Comparison of ENCODE assay signal across 25 cellular contexts in the genomic region with DNA sequence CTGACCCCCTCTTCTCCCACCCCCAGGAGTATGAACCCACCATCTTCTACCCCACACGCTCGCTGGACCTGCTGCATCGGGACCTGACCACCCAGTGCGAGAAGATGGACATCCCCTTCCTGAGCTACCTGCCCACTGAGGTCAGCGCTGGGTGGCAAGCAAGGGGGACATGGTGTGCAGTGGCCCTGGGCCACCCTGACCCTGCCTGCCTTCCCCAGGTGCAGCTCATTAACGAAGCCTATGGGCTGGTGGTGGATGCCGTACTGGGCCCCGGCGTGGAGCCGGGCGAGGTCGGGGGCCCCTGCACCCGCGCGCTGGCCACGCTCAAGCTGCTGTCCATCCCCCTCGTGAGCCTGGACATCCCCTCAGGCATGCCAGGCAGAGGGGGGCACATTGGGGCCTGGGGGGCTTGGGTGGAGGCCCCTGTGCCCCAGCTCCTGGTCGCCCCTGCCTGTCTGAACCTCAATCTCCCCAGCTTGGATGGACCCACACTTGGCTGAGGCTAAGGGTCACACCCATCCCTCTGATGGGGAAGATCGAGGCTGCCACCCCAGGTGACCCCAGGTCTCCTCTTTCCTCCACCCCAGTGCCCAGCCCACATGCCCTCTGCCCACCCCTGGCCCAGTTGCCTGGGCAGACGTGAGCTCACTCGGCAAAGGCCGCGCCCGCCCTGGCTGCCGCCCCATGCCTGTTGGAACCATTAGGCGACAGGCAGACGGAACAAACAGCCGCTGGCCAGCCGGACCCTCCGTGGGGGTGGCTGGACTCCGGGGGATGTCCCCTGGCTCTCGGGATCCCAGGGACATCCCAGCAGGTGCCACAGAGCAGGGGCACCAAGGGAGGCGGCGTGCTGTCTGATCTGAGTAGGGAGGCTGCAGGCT. TPM values are rescaled to one million over a fixed set of nuclear protein-coding genes. Genes with fewer than 3 reads are reported as not detected.
"Had no signal": no experiment of that assay in that cellular context is flagged by ENCODE, and none has a peak within 500 bp of the region (broad histone marks: within the 10 kb centered on the region; RNA-seq: fewer than 3 reads in every experiment).

No MANE protein-coding gene starts in this region.

- H3K36me3 Mint-ChIP-seq: natural killer cell treated with Interleukin-12 subunit alpha and Interleukin-12 subunit beta and Interleukin-15 and Interleukin-18, amount 100 ng/mL, for 72 hours; type B pancreatic cell had no signal

- ATAC-seq: foreskin keratinocyte; left cardiac atrium; natural killer cell treated with Interleukin-12 subunit alpha and Interleukin-12 subunit beta and Interleukin-15 and Interleukin-18, amount 100 ng/mL, for 72 hours; stimulated activated effector memory CD8-positive, alpha-beta T cell treated with anti-CD3 and anti-CD28 coated beads, Interleukin-12 subunit alpha, Interleukin-12 subunit beta, amount 100 ng/mL, for 72 hours; stimulated activated naive CD8-positive, alpha-beta T cell treated with anti-CD3 and anti-CD28 coated beads, Interleukin-15, Interleukin-2, amounts not matched to agents 100 U/mL and 50 U/mL, for 24 hours had no signal

- H3K4me3 Mint-ChIP-seq: endodermal cell; natural killer cell treated with Interleukin-12 subunit alpha and Interleukin-12 subunit beta and Interleukin-15 and Interleukin-18, amount 100 ng/mL, for 72 hours; stimulated activated effector memory CD8-positive, alpha-beta T cell treated with anti-CD3 and anti-CD28 coated beads, Interleukin-12 subunit alpha, Interleukin-12 subunit beta, amount 100 ng/mL, for 72 hours had no signal

- H3K27ac Mint-ChIP-seq: endodermal cell, type B pancreatic cell had no signal

- H3K4me3 ChIP-seq: coronary artery, left ventricle myocardium inferior, lung, ovary, right atrium auricular region, smooth muscle cell, suprapubic skin, thyroid gland had no signal

- H3K9me3 ChIP-seq: left ventricle myocardium inferior, ovary, right atrium auricular region, suprapubic skin, thyroid gland had no signal

- H3K4me2 ChIP-seq: smooth muscle cell had no signal

- H3K27me3 ChIP-seq: ovary, thyroid gland had no signal

- H3K4me1 ChIP-seq: foreskin keratinocyte had no signal

- H3K9me3 Mint-ChIP-seq: endodermal cell; natural killer cell treated with Interleukin-12 subunit alpha and Interleukin-12 subunit beta and Interleukin-15 and Interleukin-18, amount 100 ng/mL, for 72 hours; stimulated activated effector memory CD8-positive, alpha-beta T cell treated with anti-CD3 and anti-CD28 coated beads, Interleukin-12 subunit alpha, Interleukin-12 subunit beta, amount 100 ng/mL, for 72 hours; type B pancreatic cell had no signal

- H3K36me3 ChIP-seq: left ventricle myocardium inferior, ovary, right atrium auricular region, suprapubic skin, thyroid gland had no signal

- FAIRE-seq: endothelial cell of umbilical vein, keratinocyte, urothelium cell line had no signal

- H3K27ac ChIP-seq: coronary artery, foreskin keratinocyte, left ventricle myocardium inferior, ovary, right atrium auricular region, suprapubic skin, thyroid gland had no signal

- DNase-seq: effector CD4-positive, alpha-beta T cell; endodermal cell; erythroblast; foreskin keratinocyte; immature natural killer cell; left cardiac atrium; left ventricle myocardium inferior; mesenchymal stem cell; midbrain; stimulated activated CD4-positive, alpha-beta T cell treated with anti-CD3 and anti-CD28 coated beads, Interleukin-4, amount 100 ng/mL, for 1 hour; stimulated activated CD8-positive, alpha-beta memory T cell treated with anti-CD3 and anti-CD28 coated beads, Interleukin-4, amount 100 ng/mL, for 48 hours; stimulated activated naive CD8-positive, alpha-beta T cell treated with anti-CD3 and anti-CD28 coated beads, Interleukin-15, Interleukin-2, amounts not matched to agents 100 U/mL and 50 U/mL, for 24 hours; thyroid gland had no signal

RNA-seq across cellular contexts. Expression of a gene that starts 2.5 kb away (rescaled TPM):
- total RNA-seq: endothelial cell of umbilical vein had no signal
- polyA plus RNA-seq: immature natural killer cell had no signal
